8 cellular contexts compared by ENCODE assay signal in genomic region chr19:18636183-18636968, GRCh38.
DNase-seq lines count a peak whose midpoint lies in the region; ATAC-seq and FAIRE-seq lines count a peak whose summit lies in the region.

No MANE protein-coding gene starts in this region.

- H3K27me3 ChIP-seq in layer of hippocampus (ENCODE audit: control insufficient read depth, insufficient read depth, low read length) = no peaks in the 10 kb centered on the region

- FAIRE-seq in GM19239 (lab: Jason Lieb, UNC) = peak; percentile 93

- ATAC-seq in HG03439 (IDR thresholded peaks at IDR 0.05; ENCODE audit: unreplicated experiment) = peak; percentile 80

- H3K27ac ChIP-seq in cingulate gyrus (ENCODE audit: low read depth, low read length) = peak overlapping the region; percentile 41
- peak overlapping the region; percentile 83 for H3K27ac ChIP-seq in layer of hippocampus (ENCODE audit: low read depth, low read length)

- DNase-seq in AG20443 (ENCODE audit: low spot score) (peak; percentile 99), GM19239 (ENCODE audit: insufficient read length, low spot score) (peak; percentile 88), NCI-H524 (lab: John Stamatoyannopoulos, UW) (peak; percentile 87 to 92)
- DNase-seq in activated CD4-positive, alpha-beta T cell treated with anti-CD3 and anti-CD28 coated beads for 4 hours = peak; percentile 99 to 100
- DNase-seq in stimulated activated CD4-positive, alpha-beta T cell treated with anti-CD3 and anti-CD28 coated beads, Interleukin-1b, Interleukin-23, amount 100 ng/mL, for 1 hour (ENCODE audit: low read depth in 2 of 2) = peak; percentile 99

Comparison
In these comparisons a context has a peak if more than half of its experiments do, and no peak if none do; other contexts are left out.
1. Peak in every context shown above with its lines: DNase-seq, ATAC-seq and H3K27ac ChIP-seq.